ENCODE assay signal across 23 cellular contexts in genomic region chr9:137891588-137892423, GRCh38. TPM values are rescaled to one million over a fixed set of nuclear protein-coding genes. Genes with fewer than 3 reads are reported as not detected.
A peak's percentile ranks its signal among the peaks of the same experiment; 100 is the strongest.
DNase-seq lines count a peak whose midpoint lies in the region; ATAC-seq, FAIRE-seq and TF ChIP-seq lines count a peak whose summit lies in the region.
"Had no signal": no experiment of that assay in that cellular context is flagged by ENCODE, and none has a peak within 500 bp of the region (broad histone marks: within the 10 kb centered on the region; RNA-seq: fewer than 3 reads in every experiment).

No MANE protein-coding gene starts in this region.

- no peak overlapping the region for H3K56ac ChIP-seq in H1 (replicated peaks; ENCODE audit: insufficient read length, low read depth, low read length)

- no peak overlapping the region for H2AK5ac ChIP-seq in H1 (ENCODE audit: low read depth, low read length)

- H2BK120ac ChIP-seq in H1 (replicated peaks; ENCODE audit: low read depth, low read length) = no peak overlapping the region

- in situ Hi-C loops in Panc1 (cut with HindIII; ENCODE audit: low pct_unique_long_range_greater_than_20kb, low sequenced_read_pairs) = no loop called here

- DNase-seq in GM23338 (ENCODE audit: low spot score) = no peak
- DNase-seq in Panc1 (ENCODE audit: low read depth, low spot score) = no peak
- DNase-seq in H1 (ENCODE audit: low read depth in 1 of 2, low spot score in 2 of 2) = no peak
- peak; percentile 41 for DNase-seq in upper lobe of right lung
- DNase-seq in GDM1 (lab: John Stamatoyannopoulos, UW) = no peak
- no peak for DNase-seq in urothelium cell line (ENCODE audit: low spot score)
- DNase-seq in DMS79 (lab: John Stamatoyannopoulos, UW) = no peak
- DNase-seq: CD4-positive, alpha-beta T cell; COR-L47; DMS 273 treated with DMSO at 0.1 percent for 48 hours; DND-41; KBM-7; NCI-H1092; NCI-H1436; NCI-H187 treated with DMSO at 0.1 percent for 48 hours; NCI-H2107; NCI-H446 treated with DMSO at 0.1 percent for 48 hours; NCI-H526 treated with DMSO at 0.1 percent for 48 hours; SHP77 had no signal

- intact Hi-C loops in Panc1 (cut with micrococcal nuclease; ENCODE audit: unreplicated experiment) = no loop called here
- intact Hi-C loops in upper lobe of right lung (cut with DNase I) = no loop called here

- no peak overlapping the region for H4K91ac ChIP-seq in H1 (replicated peaks; ENCODE audit: insufficient read length, low read length)

- no peaks in the 10 kb centered on the region for H3K79me1 ChIP-seq in H1 (ENCODE audit: low read depth, low read length)

- TF ChIP-seq CTCF in GM23338 (conservative IDR thresholded peaks at IDR 0.05; ENCODE audit: low read depth in 2 of 2) = no peak
- no peak for TF ChIP-seq CTCF in Panc1 (IDR thresholded peaks at IDR 0.05)
- no peak for TF ChIP-seq CTCF in H1 (IDR thresholded peaks at IDR 0.05; ENCODE audit: control extremely low read depth in 1 of 3, insufficient read depth in 1 of 3, low read depth in 1 of 3, low read length in 3 of 3)
- no peak for TF ChIP-seq CTCF in upper lobe of right lung (IDR thresholded peaks at IDR 0.05)

- no peak for FAIRE-seq in H1 (lab: Jason Lieb, UNC)
- no peak for FAIRE-seq in urothelium cell line (lab: Jason Lieb, UNC)
- FAIRE-seq: GM19239, H54 had no signal

- BruUV-seq in Panc1 (replicated peaks; lab: Mats Ljungman, UMichigan) = no TSS peak

- H3K79me2 ChIP-seq in GM23338 (replicated peaks; ENCODE audit: insufficient read depth) (no peaks in the 10 kb centered on the region), H1 (ENCODE audit: control insufficient read depth in 1 of 2, insufficient read depth in 2 of 2, low read length in 2 of 2) (no peaks in the 10 kb centered on the region)

- no peak overlapping the region for H2BK15ac ChIP-seq in H1 (ENCODE audit: low read length)

- H3K36me3 Mint-ChIP-seq in GM23338 (ENCODE audit: low read depth) = peaks cover 2% of the 10 kb centered on the region; the same call in 1 of the 3 replicates

- no peak overlapping the region for H2BK20ac ChIP-seq in H1 (ENCODE audit: low read length)

- H3K4me3 ChIP-seq in GM23338 = no peak overlapping the region
- no peak overlapping the region for H3K4me3 ChIP-seq in Panc1 (ENCODE audit: low read depth in 2 of 2, low read length in 2 of 2)
- H3K4me3 ChIP-seq in H1 (ENCODE audit: extremely low read depth in 1 of 4, insufficient read depth in 2 of 4, low read depth in 3 of 4, low read length in 4 of 4) = no peak overlapping the region
- no peak overlapping the region for H3K4me3 ChIP-seq in upper lobe of right lung
- H3K4me3 ChIP-seq: BLaER1 had no signal

- TF ChIP-seq POLR2A in H1 (IDR thresholded peaks at IDR 0.05; ENCODE audit: control extremely low read depth in 1 of 2, low read depth in 2 of 2, low read length in 2 of 2) = no peak

- no peak overlapping the region for H2AFZ ChIP-seq in GM23338
- H2AFZ ChIP-seq in H1 (ENCODE audit: low read length) = no peak overlapping the region

- no peak overlapping the region for H3K9ac ChIP-seq in H1 (replicated peaks in 1 of 4; ENCODE audit: extremely low read depth in 1 of 4, low read depth in 3 of 4, low read length in 3 of 4)
- H3K9ac ChIP-seq: BLaER1 had no signal

- no peak overlapping the region for H3K4ac ChIP-seq in H1 (replicated peaks; ENCODE audit: insufficient read length, low read depth, low read length)

- no peaks in the 10 kb centered on the region for H3K36me3 ChIP-seq in GM23338 (ENCODE audit: insufficient read depth)
- H3K36me3 ChIP-seq in Panc1 (ENCODE audit: control insufficient read depth, insufficient read depth, low read length) = no peaks in the 10 kb centered on the region
- H3K36me3 ChIP-seq in H1 (ENCODE audit: control insufficient read depth in 2 of 4, insufficient read depth in 4 of 4, low read length in 3 of 4) = no peaks in the 10 kb centered on the region
- no peaks in the 10 kb centered on the region for H3K36me3 ChIP-seq in upper lobe of right lung
- H3K36me3 ChIP-seq: BLaER1 had no signal

- no peaks in the 10 kb centered on the region; the same call in 1 of the 2 replicates for H4K20me1 ChIP-seq in GM23338 (replicated peaks; ENCODE audit: insufficient read depth)
- H4K20me1 ChIP-seq in H1 (replicated peaks in 1 of 2; ENCODE audit: control insufficient read depth in 1 of 2, insufficient read depth in 2 of 2, low read length in 2 of 2) = peaks cover 0 to 2% of the 10 kb centered on the region in 2 experiments
- H4K20me1 ChIP-seq: BLaER1 had no signal

- no peak overlapping the region for H3K18ac ChIP-seq in H1 (ENCODE audit: extremely low read depth, low read length)

- H3K4me1 ChIP-seq in GM23338 (ENCODE audit: insufficient read depth) (no peaks in the 10 kb centered on the region), Panc1 (ENCODE audit: control insufficient read depth, insufficient read depth, low read length) (no peaks in the 10 kb centered on the region), H1 (replicated peaks in 1 of 4; ENCODE audit: control insufficient read depth in 3 of 4, insufficient read depth in 4 of 4, low read length in 3 of 4) (no peaks in the 10 kb centered on the region), upper lobe of right lung (no peaks in the 10 kb centered on the region)
- H3K4me1 ChIP-seq: BLaER1 had no signal

- POLR2A ChIA-PET in Panc1 (lab: Charles Lee) (interaction anchor here (0.6 kb wide), 1 partner anchor 16 kb away, joined by 3 read pairs; no protein-coding TSS in a partner anchor), H1 (lab: Charles Lee; ENCODE audit: partially characterized antibody) (no interaction called here)

- no peaks in the 10 kb centered on the region for H3K27me3 Mint-ChIP-seq in GM23338 (ENCODE audit: insufficient read depth, low read depth, poor library complexity)
- H3K27me3 Mint-ChIP-seq: CD4-positive, alpha-beta T cell had no signal

- no peak for TF ChIP-seq RAD21 in H1 (IDR thresholded peaks at IDR 0.05 in 1 of 2, conservative IDR thresholded peaks at IDR 0.05 in 1 of 2; ENCODE audit: low read depth in 2 of 2, low read length in 2 of 2)

- H3K4me2 ChIP-seq in GM23338 (no peak overlapping the region), H1 (ENCODE audit: insufficient read depth in 1 of 2, low read depth in 2 of 2, low read length in 2 of 2) (no peak overlapping the region)
- H3K4me2 ChIP-seq: BLaER1 had no signal

- no peaks in the 10 kb centered on the region for H3K9me3 Mint-ChIP-seq in GM23338
- H3K9me3 Mint-ChIP-seq: CD4-positive, alpha-beta T cell had no signal

- no peak overlapping the region for H2BK12ac ChIP-seq in H1 (ENCODE audit: low read depth, low read length)

- ATAC-seq in GM23338 (no peak), Panc1 (peak; percentile 29; the same call in 1 of the 2 replicates), upper lobe of right lung (no peak)

- H3K27ac Mint-ChIP-seq in GM23338 = peak overlapping the region; percentile 73; the same call in 1 of the 2 replicates
- H3K27ac Mint-ChIP-seq: CD4-positive, alpha-beta T cell had no signal

- H4K5ac ChIP-seq in H1 (ENCODE audit: insufficient read length, low read depth, low read length) = no peak overlapping the region

- no peak overlapping the region for H4K8ac ChIP-seq in H1 (ENCODE audit: extremely low read depth, insufficient read depth, low read length)

- no peaks in the 10 kb centered on the region for H3K9me2 ChIP-seq in GM23338 (ENCODE audit: insufficient read depth)

- 89% methylated on average over 12 of the region's 20 CpGs; no CpG with 5 or more reads in 1 of the 2 experiments for WGBS in H1 (ENCODE audit: extremely low coverage in 1 of 2, insufficient coverage in 1 of 2, insufficient read length in 1 of 2, insufficient replicate concordance in 2 of 2, low coverage in 1 of 2, low lambda C conversion rate in 2 of 2, missing lambda C conversion rate in 1 of 2), 2 experiments

- no peak overlapping the region for H3K4me3 Mint-ChIP-seq in GM23338
- H3K4me3 Mint-ChIP-seq: CD4-positive, alpha-beta T cell had no signal

- H3K23me2 ChIP-seq in H1 (ENCODE audit: low read depth, low read length) = no peaks in the 10 kb centered on the region

- H2BK5ac ChIP-seq in H1 (ENCODE audit: low read depth, low read length) = peak overlapping the region; percentile 28; the same call in 1 of the 2 replicates

- H3K27me3 ChIP-seq in GM23338 (ENCODE audit: insufficient read depth) (no peaks in the 10 kb centered on the region), Panc1 (ENCODE audit: control insufficient read depth, insufficient read depth, low read length) (0 out of 2 replicates have a peak, but pooled peaks cover 3% of the 10 kb centered on the region), H1 (replicated peaks in 1 of 4; ENCODE audit: control insufficient read depth in 3 of 4, extremely low read depth in 1 of 4, insufficient read depth in 3 of 4, low read length in 3 of 4) (no peaks in the 10 kb centered on the region), upper lobe of right lung (no peaks in the 10 kb centered on the region)
- H3K27me3 ChIP-seq: BLaER1 had no signal

- CTCF ChIA-PET in Panc1 (lab: Charles Lee) = no interaction called here
- CTCF ChIA-PET in H1 (lab: Charles Lee; ENCODE audit: partially characterized antibody) = no interaction called here

- H3K4me1 Mint-ChIP-seq in GM23338 = no peaks in the 10 kb centered on the region; the same call in 2 of the 3 replicates

- no peak for TF ChIP-seq EP300 in H1 (IDR thresholded peaks at IDR 0.05; ENCODE audit: borderline replicate concordance in 1 of 2, low read depth in 2 of 2, low read length in 2 of 2)

- H3K23ac ChIP-seq in H1 (ENCODE audit: insufficient read length) = no peak overlapping the region

- H3K27ac ChIP-seq in GM23338 (ENCODE audit: low read depth) = no peak overlapping the region
- H3K27ac ChIP-seq in Panc1 (ENCODE audit: low read length) = no peak overlapping the region
- H3K27ac ChIP-seq in H1 (ENCODE audit: low read depth, low read length) = no peak overlapping the region
- no peak overlapping the region for H3K27ac ChIP-seq in upper lobe of right lung
- H3K27ac ChIP-seq: BLaER1 had no signal

- H3K9me3 ChIP-seq in Panc1 (ENCODE audit: control insufficient read depth, insufficient read depth, low read depth, low read length) = no peaks in the 10 kb centered on the region
- peaks cover 0 to 32% of the 10 kb centered on the region in 2 experiments; a peak in 3 of 4 replicates for H3K9me3 ChIP-seq in H1 (ENCODE audit: insufficient read depth in 2 of 2, low read depth in 1 of 2, low read length in 1 of 2)
- H3K9me3 ChIP-seq in upper lobe of right lung = no peaks in the 10 kb centered on the region
- H3K9me3 ChIP-seq: BLaER1 had no signal

- H3F3A ChIP-seq in GM23338 (replicated peaks; ENCODE audit: low read depth) = no peaks in the 10 kb centered on the region

- H3K14ac ChIP-seq in H1 (ENCODE audit: insufficient read length) = no peak overlapping the region

RNA-seq across cellular contexts. Expression of gene CACNA1B, which starts 14.2 kb away (rescaled TPM):
- total RNA-seq in GM23338 (2014; rRNA removed; shearing (Covaris generic)) = 8.0 and 10.4 TPM in 2 replicates
- 1.1 and 1.2 TPM in 2 replicates for polyA plus RNA-seq in GM23338 (2016; fragmentation: Nextera tagmentation; extraction: Ambion mirVana)
- total RNA-seq in Panc1 (2021; ENCODE audit: unreplicated experiment) = 0.49 TPM
- 0.36 TPM for polyA plus RNA-seq in Panc1 (2012; ENCODE audit: insufficient read length)
- 5.1 and 5.7 TPM in 2 replicates for total RNA-seq in H1 (2021; fragmentation: NEBNext Ultra II Directional; extraction: Animal tissue kit (Norgen Biotek cat#: 25700))
- polyA plus RNA-seq in H1 (2011; rRNA removed) = 1.5 and 2.6 TPM in 2 replicates
- polyA plus RNA-seq in H1 (2011; cell fraction: cytosol; rRNA removed) = 1.3 TPM
- 7.9 TPM for polyA plus RNA-seq in H1 (2011; cell fraction: nucleus; rRNA removed)
- 1.6 to 2.3 TPM (median 2.0 TPM) in 4 replicates for polyA plus RNA-seq in H1 (2012, experiment 1 of 2)
- polyA plus RNA-seq in H1 (2012, experiment 2 of 2) = 0.79 TPM
- 2.8 TPM for polyA plus RNA-seq in H1 (2013, experiment 1 of 2)
- 2.8 TPM for polyA plus RNA-seq in H1 (2013, experiment 2 of 2)
- polyA minus RNA-seq in H1 (2011; rRNA and poly(A)+ RNA removed) = 7.0 and 8.0 TPM in 2 replicates
- 2.8 TPM for polyA minus RNA-seq in H1 (2011; cell fraction: cytosol; rRNA and poly(A)+ RNA removed)
- polyA minus RNA-seq in H1 (2011; cell fraction: nucleus; rRNA and poly(A)+ RNA removed) = 10.6 TPM
- 0.29 TPM for total RNA-seq in upper lobe of right lung
- total RNA-seq: CD4-positive, alpha-beta T cell; RPMI7951 had no signal
